In genomic region chr14:69079188-69079742, GRCh38 we compare ENCODE assay signal across 10 cellular contexts.
DNase-seq lines count a peak whose midpoint lies in the region; ATAC-seq and TF ChIP-seq lines count a peak whose summit lies in the region.
"Had no signal": no experiment of that assay in that cellular context is flagged by ENCODE, and none has a peak within 500 bp of the region (broad histone marks: within the 10 kb centered on the region; RNA-seq: fewer than 3 reads in every experiment).

No MANE protein-coding gene starts in this region.

- intact Hi-C loops in spleen (cut with DNase I; ENCODE audit: low total_unique reads): no loop called here

- H3K36me3 ChIP-seq in spleen (peaks cover 0 to 87% (median 25%) of the 10 kb centered on the region in 6 donors), WERI-Rb-1 (peaks cover 23% of the 10 kb centered on the region)

- H3K4me3 Mint-ChIP-seq in immature natural killer cell (no peak overlapping the region), T-cell (no peak overlapping the region)

- H3K27me3 ChIP-seq in spleen (replicated peaks in 1 of 7): no peaks in the 10 kb centered on the region
- no peaks in the 10 kb centered on the region for H3K27me3 ChIP-seq in WERI-Rb-1 (ENCODE audit: insufficient read depth, low read depth, severe bottlenecking)
- H3K27me3 ChIP-seq: testis had no signal

- CTCF ChIA-PET in T-cell (lab: Charles Lee): no interaction called here

- peaks cover 34 to 65% of the 10 kb centered on the region in 2 donors for H3K4me1 Mint-ChIP-seq in immature natural killer cell
- H3K4me1 Mint-ChIP-seq in T-cell: peaks cover 3 to 18% (median 13%) of the 10 kb centered on the region in 3 donors

- H3K27me3 Mint-ChIP-seq in immature natural killer cell (ENCODE audit: low read depth in 3 of 3): peaks cover 0 to 3% (median 0%) of the 10 kb centered on the region in 3 donors
- H3K27me3 Mint-ChIP-seq in T-cell: no peaks in the 10 kb centered on the region

- TF ChIP-seq CTCF in astrocyte of the spinal cord (IDR thresholded peaks at IDR 0.05; ENCODE audit: low read depth, low read length): no peak
- no peak for TF ChIP-seq CTCF in spleen (IDR thresholded peaks at IDR 0.05 in 8 of 11, conservative IDR thresholded peaks at IDR 0.05 in 3 of 11)
- no peak for TF ChIP-seq CTCF in WERI-Rb-1 (IDR thresholded peaks at IDR 0.05; ENCODE audit: low read depth, low read length)

- POLR2A ChIA-PET in T-cell (lab: Charles Lee): interaction anchor here in 1 of 2 donors (0.6 kb wide), 1 partner anchor 82 kb away, joined by 7 read pairs; no protein-coding TSS in a partner anchor

- TF ChIP-seq POLR2A in spleen (IDR thresholded peaks at IDR 0.05): no peak

- H3K27ac Mint-ChIP-seq in immature natural killer cell (peak overlapping the region in 4 of 6 donors; percentile 35 to 55 (median 44)), T-cell (no peak overlapping the region)

- H3K27ac ChIP-seq in spleen: peak overlapping the region in 7 of 8 donors; percentile 20 to 71 (median 60)
- no peak overlapping the region for H3K27ac ChIP-seq in WERI-Rb-1
- H3K27ac ChIP-seq: testis had no signal

- H3K4me3 ChIP-seq in astrocyte of the spinal cord (ENCODE audit: low read depth, low read length): no peak overlapping the region
- H3K4me3 ChIP-seq in spleen: no peak overlapping the region
- no peak overlapping the region for H3K4me3 ChIP-seq in WERI-Rb-1 (ENCODE audit: low read depth, low read length)
- H3K4me3 ChIP-seq: testis had no signal

- ATAC-seq in HG02763 (IDR thresholded peaks at IDR 0.05; ENCODE audit: unreplicated experiment): no peak
- ATAC-seq in T-cell (replicated peaks in 1 of 4): no peak
- ATAC-seq in HG02870 (IDR thresholded peaks at IDR 0.05; ENCODE audit: unreplicated experiment): no peak

- in situ Hi-C loops in astrocyte of the spinal cord (cut with HindIII; ENCODE audit: low sequenced_read_pairs): no loop called here

- H3K9me3 ChIP-seq in spleen: no peaks in the 10 kb centered on the region
- no peaks in the 10 kb centered on the region for H3K9me3 ChIP-seq in WERI-Rb-1 (ENCODE audit: severe bottlenecking)
- H3K9me3 ChIP-seq: testis had no signal

- peak; percentile 59 for DNase-seq in HK-2 (ENCODE audit: unreplicated experiment)
- DNase-seq in astrocyte of the spinal cord (ENCODE audit: low read depth, low spot score): peak; percentile 90
- DNase-seq in immature natural killer cell: no peak
- no peak for DNase-seq in spleen
- no peak for DNase-seq in WERI-Rb-1
- no peak for DNase-seq in T-cell
- DNase-seq: SIG-M5, testis had no signal

- peaks cover 0 to 24% (median 0%) of the 10 kb centered on the region in 6 donors for H3K4me1 ChIP-seq in spleen
- H3K4me1 ChIP-seq: testis had no signal

- H3K9me3 Mint-ChIP-seq in immature natural killer cell (no peaks in the 10 kb centered on the region), T-cell (no peaks in the 10 kb centered on the region)

- H3K36me3 Mint-ChIP-seq in immature natural killer cell (peaks cover 8 to 28% (median 27%) of the 10 kb centered on the region in 3 donors), T-cell (peaks cover 62% of the 10 kb centered on the region)

- 78 to 92% (median 85%) methylated on average over 4 of the region's 4 CpGs for WGBS in spleen, 5 donors

Comparison
In these comparisons a context has a peak if more than half of its experiments do, and no peak if none do; other contexts are left out.
1. DNase-seq: peak in HK-2 (single experiment) and astrocyte of the spinal cord (single experiment); none in immature natural killer cell (0 of 3), spleen (single experiment), WERI-Rb-1 (single experiment) and T-cell (0 of 34).
2. H3K27ac Mint-ChIP-seq: peak in immature natural killer cell (4 of 6); none in T-cell (0 of 2).